Comparison of ENCODE assay signal across 19 cellular contexts in genomic region chr6:82737965-82738364, GRCh38.
DNase-seq lines count a peak whose midpoint lies in the region; ATAC-seq and TF ChIP-seq lines count a peak whose summit lies in the region.
"Had no signal": no experiment of that assay in that cellular context is flagged by ENCODE, and none has a peak within 500 bp of the region (broad histone marks: within the 10 kb centered on the region; RNA-seq: fewer than 3 reads in every experiment).

No MANE protein-coding gene starts in this region.

- H3K4ac ChIP-seq in neuronal stem cell (ENCODE audit: low read length), result no peak overlapping the region

- peaks cover 7% of the 10 kb centered on the region; the same call in 1 of the 2 replicates for H3K9me2 ChIP-seq in GM23338 (ENCODE audit: insufficient read depth)

- H3K27me3 Mint-ChIP-seq in GM23338 (ENCODE audit: insufficient read depth, low read depth, poor library complexity), result peaks cover 2% of the 10 kb centered on the region
- peaks cover 3% of the 10 kb centered on the region for H3K27me3 Mint-ChIP-seq in brain
- H3K27me3 Mint-ChIP-seq in nephron progenitor cell (ENCODE audit: low read depth, poor library complexity), result peaks cover 5% of the 10 kb centered on the region
- H3K27me3 Mint-ChIP-seq in glutamatergic neuron (ENCODE audit: unreplicated experiment), result no peaks in the 10 kb centered on the region

- no peak overlapping the region for H2BK5ac ChIP-seq in neuronal stem cell (ENCODE audit: low read length)

- no peak overlapping the region for H3K23ac ChIP-seq in neuronal stem cell (ENCODE audit: low read depth, low read length, poor library complexity)

- H3K4me1 Mint-ChIP-seq in GM23338 (peaks cover 46% of the 10 kb centered on the region), brain (peaks cover 50% of the 10 kb centered on the region), nephron progenitor cell (peaks cover 49% of the 10 kb centered on the region), glutamatergic neuron (ENCODE audit: low read depth, unreplicated experiment) (peaks cover 2% of the 10 kb centered on the region)
- H3K4me1 Mint-ChIP-seq: B cell; CD4-positive, CD25-positive, alpha-beta regulatory T cell had no signal

- H3K79me1 ChIP-seq in neuronal stem cell (ENCODE audit: low read depth, low read length), result no peaks in the 10 kb centered on the region

- H3K36me3 ChIP-seq in GM23338 (ENCODE audit: insufficient read depth) (no peaks in the 10 kb centered on the region), neuronal stem cell (replicated peaks in 1 of 2; ENCODE audit: control insufficient read depth in 2 of 2, insufficient read depth in 2 of 2, low read length in 2 of 2) (no peaks in the 10 kb centered on the region)
- H3K36me3 ChIP-seq: BLaER1 had no signal

- H3K27me3 ChIP-seq in GM23338 (ENCODE audit: insufficient read depth) (no peaks in the 10 kb centered on the region), neuronal stem cell (ENCODE audit: control insufficient read depth in 3 of 3, insufficient read depth in 3 of 3, low read depth in 1 of 3, low read length in 3 of 3) (no peaks in the 10 kb centered on the region)
- H3K27me3 ChIP-seq: BLaER1 had no signal

- H3K4me3 ChIP-seq in GM23338 (no peak overlapping the region), neuronal stem cell (ENCODE audit: low read length in 2 of 2) (no peak overlapping the region)
- H3K4me3 ChIP-seq: BLaER1, GM23248 had no signal

- DNase-seq in GM23338 (ENCODE audit: low spot score) (no peak), nephron progenitor cell (no peak), neuronal stem cell (ENCODE audit: low spot score) (no peak), glutamatergic neuron (no peak), head of caudate nucleus (no peak)
- DNase-seq: Caco-2; CD4-positive, CD25-positive, alpha-beta regulatory T cell; CD8-positive, alpha-beta T cell; DMS153; DND-41; GM23248; HCEC 1CT had no signal

- no peak overlapping the region for H4K91ac ChIP-seq in neuronal stem cell (ENCODE audit: low read depth, low read length, poor library complexity)

- H3K4me2 ChIP-seq in GM23338 (peak overlapping the region; percentile 35; the same call in 1 of the 2 replicates), neuronal stem cell (ENCODE audit: insufficient read depth, low read length, poor library complexity, severe bottlenecking) (no peak overlapping the region)
- H3K4me2 ChIP-seq: BLaER1 had no signal

- no peak overlapping the region for H2AK5ac ChIP-seq in neuronal stem cell (ENCODE audit: low read depth, low read length)

- H3K27ac ChIP-seq in GM23338 (ENCODE audit: low read depth) (no peak overlapping the region), neuronal stem cell (replicated peaks; ENCODE audit: low read length) (no peak overlapping the region)
- H3K27ac ChIP-seq: 22Rv1, BLaER1, C4-2B, GM23248 had no signal

- H3F3A ChIP-seq in GM23338 (replicated peaks; ENCODE audit: low read depth), result no peaks in the 10 kb centered on the region

- H2BK120ac ChIP-seq in neuronal stem cell (ENCODE audit: low read depth, low read length), result no peak overlapping the region

- H2AFZ ChIP-seq in GM23338 (no peak overlapping the region), neuronal stem cell (ENCODE audit: low read length) (peak overlapping the region; percentile 16)
- H2AFZ ChIP-seq: GM23248 had no signal

- no peak overlapping the region for H3K18ac ChIP-seq in neuronal stem cell (ENCODE audit: low read length)

- TF ChIP-seq CTCF in GM23338 (conservative IDR thresholded peaks at IDR 0.05; ENCODE audit: low read depth in 2 of 2), result no peak
- no peak for TF ChIP-seq CTCF in brain (conservative IDR thresholded peaks at IDR 0.05)
- TF ChIP-seq CTCF in nephron progenitor cell (IDR thresholded peaks at IDR 0.05), result no peak
- TF ChIP-seq CTCF in glutamatergic neuron (IDR thresholded peaks at IDR 0.05; ENCODE audit: partially characterized antibody, unreplicated experiment), result no peak

- H3K14ac ChIP-seq in neuronal stem cell (ENCODE audit: low read length), result no peak overlapping the region

- H3K36me3 Mint-ChIP-seq in GM23338 (ENCODE audit: low read depth), result no peaks in the 10 kb centered on the region; the same call in 2 of the 3 replicates
- no peaks in the 10 kb centered on the region for H3K36me3 Mint-ChIP-seq in brain
- no peaks in the 10 kb centered on the region for H3K36me3 Mint-ChIP-seq in nephron progenitor cell (ENCODE audit: low read depth)
- no peaks in the 10 kb centered on the region for H3K36me3 Mint-ChIP-seq in glutamatergic neuron (ENCODE audit: unreplicated experiment)
- H3K36me3 Mint-ChIP-seq: CD4-positive, CD25-positive, alpha-beta regulatory T cell; CD8-positive, alpha-beta T cell had no signal

- H3K27ac Mint-ChIP-seq in GM23338, result peak overlapping the region; percentile 57
- peak overlapping the region in 3 of 5 experiments; percentile 11 to 75 (median 41) for H3K27ac Mint-ChIP-seq in brain
- peak overlapping the region; percentile 46 for H3K27ac Mint-ChIP-seq in nephron progenitor cell
- no peak overlapping the region for H3K27ac Mint-ChIP-seq in glutamatergic neuron (ENCODE audit: unreplicated experiment)
- H3K27ac Mint-ChIP-seq: B cell; CD4-positive, CD25-positive, alpha-beta regulatory T cell; CD8-positive, alpha-beta T cell had no signal

- no peak overlapping the region for H2BK12ac ChIP-seq in neuronal stem cell (ENCODE audit: low read length)

- no CpG with 5 or more reads among the region's 1 CpG for WGBS in neuronal stem cell (ENCODE audit: extremely low coverage in 2 of 2, insufficient read length in 2 of 2, insufficient replicate concordance in 1 of 2), 2 donors

- no peaks in the 10 kb centered on the region for H3K79me2 ChIP-seq in GM23338 (replicated peaks; ENCODE audit: insufficient read depth)

- H2BK15ac ChIP-seq in neuronal stem cell (ENCODE audit: low read length), result no peak overlapping the region

- no peak overlapping the region for H3K9ac ChIP-seq in neuronal stem cell (ENCODE audit: low read depth, low read length, poor library complexity)
- H3K9ac ChIP-seq: BLaER1, GM23248 had no signal

- H3K9me3 Mint-ChIP-seq in GM23338 (no peaks in the 10 kb centered on the region), brain (no peaks in the 10 kb centered on the region), nephron progenitor cell (no peaks in the 10 kb centered on the region), glutamatergic neuron (ENCODE audit: unreplicated experiment) (no peaks in the 10 kb centered on the region)
- H3K9me3 Mint-ChIP-seq: CD8-positive, alpha-beta T cell had no signal

- H4K8ac ChIP-seq in neuronal stem cell (ENCODE audit: low read depth, low read length), result no peak overlapping the region

- no peak for ATAC-seq in GM23338
- ATAC-seq in activated CD4-positive, CD25-positive, alpha-beta regulatory T cell treated with anti-CD3 and anti-CD28 coated beads, Interleukin-2, amount 50 U/mL, for 24 hours, result no peak
- no peak for ATAC-seq in HG03432 (IDR thresholded peaks at IDR 0.05; ENCODE audit: unreplicated experiment)
- ATAC-seq: CD8-positive, alpha-beta T cell had no signal

- no peaks in the 10 kb centered on the region for H3K9me3 ChIP-seq in neuronal stem cell (replicated peaks in 1 of 2; ENCODE audit: control insufficient read depth in 2 of 2, insufficient read depth in 1 of 2, low read depth in 1 of 2, low read length in 2 of 2)
- H3K9me3 ChIP-seq: BLaER1, Caco-2 had no signal

- H4K20me1 ChIP-seq in GM23338 (replicated peaks; ENCODE audit: insufficient read depth), result no peaks in the 10 kb centered on the region
- H4K20me1 ChIP-seq: BLaER1 had no signal

- intact Hi-C loops in head of caudate nucleus (cut with DNase I), result no loop called here

- H3K4me1 ChIP-seq in GM23338 (ENCODE audit: insufficient read depth), result peaks cover 48% of the 10 kb centered on the region
- H3K4me1 ChIP-seq in neuronal stem cell (ENCODE audit: control insufficient read depth in 2 of 2, insufficient read depth in 1 of 2, low read depth in 1 of 2, low read length in 2 of 2), result peaks cover 12 to 22% of the 10 kb centered on the region in 2 donors
- H3K4me1 ChIP-seq: BLaER1, Caco-2 had no signal

- H3K4me3 Mint-ChIP-seq in GM23338, result no peak overlapping the region
- peak overlapping the region in 1 of 5 experiments; percentile 9 for H3K4me3 Mint-ChIP-seq in brain
- H3K4me3 Mint-ChIP-seq in nephron progenitor cell, result no peak overlapping the region
- no peak overlapping the region for H3K4me3 Mint-ChIP-seq in glutamatergic neuron (ENCODE audit: unreplicated experiment)
- H3K4me3 Mint-ChIP-seq: B cell; CD4-positive, CD25-positive, alpha-beta regulatory T cell; CD8-positive, alpha-beta T cell had no signal

TF ChIP-seq in GM23338, 12 proteins besides CTCF, POLR2A, EP300 and RAD21:
- TF ChIP-seq ZNF331 (CRISPR knock-in tag; IDR thresholded peaks at IDR 0.05; ENCODE audit: low read depth) (no peak), ZNF114 (CRISPR knock-in tag; IDR thresholded peaks at IDR 0.05) (no peak), NANOG (IDR thresholded peaks at IDR 0.05; ENCODE audit: borderline replicate concordance) (no peak), POLR2AphosphoS5 (IDR thresholded peaks at IDR 0.05; ENCODE audit: low read depth) (no peak), CREB1 (CRISPR knock-in tag; IDR thresholded peaks at IDR 0.05; ENCODE audit: low read depth) (no peak), EZH2phosphoT487 (IDR thresholded peaks at IDR 0.05; ENCODE audit: unreplicated experiment) (no peak), REST (IDR thresholded peaks at IDR 0.05; ENCODE audit: unreplicated experiment) (no peak), STAT1 (IDR thresholded peaks at IDR 0.05; ENCODE audit: unreplicated experiment) (no peak)
TF ChIP-seq in GM23338: peak in this region for 0.
